ENCODE assay signal across 24 cellular contexts in the genomic region with DNA sequence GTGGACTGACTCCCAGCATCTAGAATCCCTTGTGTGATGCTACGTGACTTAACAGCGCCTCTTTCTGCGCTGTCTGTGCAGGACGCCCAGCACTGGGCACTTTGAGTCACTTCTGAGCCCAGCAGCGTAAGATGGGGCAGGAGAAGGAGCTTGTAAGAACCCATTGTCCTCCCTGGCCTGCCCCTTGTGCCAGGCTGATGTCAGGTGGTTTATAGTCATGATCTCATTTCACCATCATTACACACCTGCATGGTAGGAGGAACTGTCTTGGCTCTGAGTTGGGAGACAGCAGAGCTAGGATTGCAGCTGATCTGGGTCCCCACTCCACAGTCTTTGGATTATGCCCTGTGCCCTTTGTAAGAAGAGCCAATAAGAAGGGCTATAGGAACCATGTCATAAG. TPM values are rescaled to one million over a fixed set of nuclear protein-coding genes. Genes with fewer than 3 reads are reported as not detected.
DNase-seq lines count a peak whose midpoint lies in the region; ATAC-seq and TF ChIP-seq lines count a peak whose summit lies in the region.
"Had no signal": no experiment of that assay in that cellular context is flagged by ENCODE, and none has a peak within 500 bp of the region (broad histone marks: within the 10 kb centered on the region; RNA-seq: fewer than 3 reads in every experiment).

No MANE protein-coding gene starts in this region.

- intact Hi-C loops in Panc1 (cut with micrococcal nuclease; ENCODE audit: unreplicated experiment): no loop called here

- CTCF ChIA-PET in Panc1 (lab: Charles Lee): interaction anchor here (0.6 kb wide), 1 partner anchor 131 kb away, joined by 3 read pairs; no protein-coding TSS in a partner anchor

- H3K4me1 Mint-ChIP-seq in glutamatergic neuron (ENCODE audit: low read depth, unreplicated experiment) (peaks cover 32% of the 10 kb centered on the region), GM23338 (peaks cover 29% of the 10 kb centered on the region)

- no peak for TF ChIP-seq CTCF in Panc1 (IDR thresholded peaks at IDR 0.05)
- TF ChIP-seq CTCF in glutamatergic neuron (IDR thresholded peaks at IDR 0.05; ENCODE audit: partially characterized antibody, unreplicated experiment): no peak
- TF ChIP-seq CTCF in GM23338 (conservative IDR thresholded peaks at IDR 0.05; ENCODE audit: low read depth in 2 of 2): no peak

- no peaks in the 10 kb centered on the region for H3K36me3 Mint-ChIP-seq in glutamatergic neuron (ENCODE audit: unreplicated experiment)
- H3K36me3 Mint-ChIP-seq in GM23338 (ENCODE audit: low read depth): peaks cover 12% of the 10 kb centered on the region; the same call in 2 of the 3 replicates

- ATAC-seq in Panc1 (0 out of 2 replicates have a peak, but pooled peaks have one; percentile 21), GM21786 (IDR thresholded peaks at IDR 0.05; ENCODE audit: unreplicated experiment) (no peak), GM23338 (no peak)
- ATAC-seq: naive thymus-derived CD4-positive, alpha-beta T cell; sciatic nerve; T-helper 17 cell had no signal

- no peak overlapping the region for H3K4me3 Mint-ChIP-seq in glutamatergic neuron (ENCODE audit: unreplicated experiment)
- H3K4me3 Mint-ChIP-seq in GM23338: no peak overlapping the region
- H3K4me3 Mint-ChIP-seq: naive thymus-derived CD4-positive, alpha-beta T cell; T-helper 17 cell had no signal

- peaks cover 5% of the 10 kb centered on the region for H3K9me3 Mint-ChIP-seq in glutamatergic neuron (ENCODE audit: unreplicated experiment)
- no peaks in the 10 kb centered on the region; the same call in 2 of the 3 replicates for H3K9me3 Mint-ChIP-seq in GM23338
- H3K9me3 Mint-ChIP-seq: naive thymus-derived CD4-positive, alpha-beta T cell had no signal

- H3K9me3 ChIP-seq in BLaER1 treated with 17β-estradiol and CSF1 and Interleukin-3, amounts not matched to agents 10 nM and 100 nM (replicated peaks in 1 of 11): no peaks in the 10 kb centered on the region
- H3K9me3 ChIP-seq in Panc1 (ENCODE audit: control insufficient read depth, insufficient read depth, low read depth, low read length) (no peaks in the 10 kb centered on the region), skeletal muscle tissue (ENCODE audit: control insufficient read depth in 3 of 3, low read length in 3 of 3) (no peaks in the 10 kb centered on the region)
- H3K9me3 ChIP-seq: Peyer's patch, SJSA1, tibial nerve had no signal

- H3K27me3 Mint-ChIP-seq in glutamatergic neuron (ENCODE audit: unreplicated experiment) (peaks cover 5% of the 10 kb centered on the region), GM23338 (ENCODE audit: insufficient read depth, low read depth, poor library complexity) (peaks cover 8% of the 10 kb centered on the region)
- H3K27me3 Mint-ChIP-seq: naive thymus-derived CD4-positive, alpha-beta T cell; T-helper 17 cell had no signal

- H3K79me2 ChIP-seq in GM23338 (replicated peaks; ENCODE audit: insufficient read depth): peaks cover 96% of the 10 kb centered on the region

- peak overlapping the region; percentile 77 to 100 (median 93) for H3K4me2 ChIP-seq in BLaER1 treated with 17β-estradiol and CSF1 and Interleukin-3, amounts not matched to agents 10 nM and 100 nM
- H3K4me2 ChIP-seq in GM23338: no peak overlapping the region

- H3K27me3 ChIP-seq in BLaER1 treated with 17β-estradiol and CSF1 and Interleukin-3, amounts not matched to agents 10 nM and 100 nM: no peaks in the 10 kb centered on the region
- no peaks in the 10 kb centered on the region for H3K27me3 ChIP-seq in Panc1 (ENCODE audit: control insufficient read depth, insufficient read depth, low read length)
- H3K27me3 ChIP-seq in skeletal muscle tissue (ENCODE audit: control insufficient read depth in 3 of 3, insufficient read depth in 3 of 3, low read length in 3 of 3): no peaks in the 10 kb centered on the region
- H3K27me3 ChIP-seq in GM23338 (ENCODE audit: insufficient read depth): no peaks in the 10 kb centered on the region
- H3K27me3 ChIP-seq: Peyer's patch, SJSA1, tibial nerve had no signal

- H2AFZ ChIP-seq in GM23338: no peak overlapping the region
- H2AFZ ChIP-seq: parathyroid adenoma had no signal

- H3K9me2 ChIP-seq in GM23338 (ENCODE audit: insufficient read depth): no peaks in the 10 kb centered on the region

- H3F3A ChIP-seq in GM23338 (replicated peaks; ENCODE audit: low read depth): no peaks in the 10 kb centered on the region

- peak overlapping the region in 8 of 11 experiments; percentile 30 to 87 (median 78); a peak in 15 of 22 replicates for H3K27ac ChIP-seq in BLaER1 treated with 17β-estradiol and CSF1 and Interleukin-3, amounts not matched to agents 10 nM and 100 nM
- H3K27ac ChIP-seq in Panc1 (ENCODE audit: low read length) (peak overlapping the region; percentile 66), skeletal muscle tissue (ENCODE audit: low read depth, low read length) (peak overlapping the region; percentile 20), GM23338 (ENCODE audit: low read depth) (no peak overlapping the region), substantia nigra (ENCODE audit: low read depth, low read length, poor library complexity, severe bottlenecking) (no peak overlapping the region)
- H3K27ac ChIP-seq: parathyroid adenoma, SJSA1, tibial nerve had no signal

- H3K9ac ChIP-seq in BLaER1 treated with 17β-estradiol and CSF1 and Interleukin-3, amounts not matched to agents 10 nM and 100 nM: peak overlapping the region in 4 of 11 experiments; percentile 19 to 79 (median 57); a peak in 4 of 22 replicates
- H3K9ac ChIP-seq in skeletal muscle tissue (ENCODE audit: low read depth in 1 of 3, low read length in 3 of 3): no peak overlapping the region
- H3K9ac ChIP-seq: parathyroid adenoma had no signal

- H3K36me3 ChIP-seq in BLaER1 treated with 17β-estradiol and CSF1 and Interleukin-3, amounts not matched to agents 10 nM and 100 nM: peaks cover 0 to 51% (median 6%) of the 10 kb centered on the region in 11 experiments; a peak in 7 of 22 replicates
- H3K36me3 ChIP-seq in Panc1 (ENCODE audit: control insufficient read depth, insufficient read depth, low read length): peaks cover 5% of the 10 kb centered on the region
- peaks cover 0 to 5% (median 0%) of the 10 kb centered on the region in 3 donors for H3K36me3 ChIP-seq in skeletal muscle tissue (ENCODE audit: control insufficient read depth in 3 of 3, insufficient read depth in 3 of 3, low read length in 3 of 3)
- H3K36me3 ChIP-seq in GM23338 (ENCODE audit: insufficient read depth): no peaks in the 10 kb centered on the region

- no peak overlapping the region for H3K4me3 ChIP-seq in BLaER1 treated with 17β-estradiol and CSF1 and Interleukin-3, amounts not matched to agents 10 nM and 100 nM
- H3K4me3 ChIP-seq in Panc1 (ENCODE audit: low read depth in 2 of 2, low read length in 2 of 2): no peak overlapping the region
- H3K4me3 ChIP-seq in skeletal muscle tissue (ENCODE audit: low read length in 3 of 3): no peak overlapping the region
- no peak overlapping the region for H3K4me3 ChIP-seq in GM23338
- H3K4me3 ChIP-seq: lung, Peyer's patch, SJSA1, tibial nerve had no signal

- H3K4me1 ChIP-seq in BLaER1 treated with 17β-estradiol and CSF1 and Interleukin-3, amounts not matched to agents 10 nM and 100 nM: peaks cover 81 to 99% (median 99%) of the 10 kb centered on the region in 10 experiments
- H3K4me1 ChIP-seq in Panc1 (ENCODE audit: control insufficient read depth, insufficient read depth, low read length): peaks cover 53% of the 10 kb centered on the region
- peaks cover 24 to 49% (median 48%) of the 10 kb centered on the region in 3 donors for H3K4me1 ChIP-seq in skeletal muscle tissue (ENCODE audit: control insufficient read depth in 3 of 3, insufficient read depth in 3 of 3, low read length in 3 of 3)
- H3K4me1 ChIP-seq in GM23338 (ENCODE audit: insufficient read depth): peaks cover 14% of the 10 kb centered on the region; the same call in 1 of the 2 replicates

- POLR2A ChIA-PET in Panc1 (lab: Charles Lee): interaction anchor here (0.5 to 0.6 kb wide), 3 partner anchors 79 to 907 kb away, joined by 3 to 5 read pairs (median 3); no protein-coding TSS in a partner anchor

- DNase-seq in Panc1 (ENCODE audit: low read depth, low spot score): no peak
- DNase-seq in glutamatergic neuron: no peak
- DNase-seq in KBM-7: no peak
- DNase-seq in GM23338 (ENCODE audit: low spot score): no peak
- no peak for DNase-seq in substantia nigra (lab: John Stamatoyannopoulos, UW)
- DNase-seq: activated CD4-positive, alpha-beta T cell treated with anti-CD3 and anti-CD28 coated beads, Interleukin-2, amount 50 U/mL, for 48 hours; activated naive CD4-positive, alpha-beta T cell; anterior cingulate cortex; cerebellar nuclear complex; DMS79; effector memory CD4-positive, alpha-beta T cell; naive thymus-derived CD4-positive, alpha-beta T cell; NCI-H1694 treated with DMSO at 0.1 percent for 48 hours; NCI-H446; T-helper 17 cell had no signal

- BruUV-seq in Panc1 (replicated peaks; lab: Mats Ljungman, UMichigan): no TSS peak

- peaks cover 0 to 23% (median 0%) of the 10 kb centered on the region in 11 experiments; a peak in 10 of 22 replicates for H4K20me1 ChIP-seq in BLaER1 treated with 17β-estradiol and CSF1 and Interleukin-3, amounts not matched to agents 10 nM and 100 nM
- peaks cover 63% of the 10 kb centered on the region for H4K20me1 ChIP-seq in GM23338 (replicated peaks; ENCODE audit: insufficient read depth)

- peak overlapping the region; percentile 12 for H3K27ac Mint-ChIP-seq in glutamatergic neuron (ENCODE audit: unreplicated experiment)
- no peak overlapping the region for H3K27ac Mint-ChIP-seq in GM23338

- in situ Hi-C loops in Panc1 (cut with HindIII; ENCODE audit: low pct_unique_long_range_greater_than_20kb, low sequenced_read_pairs): no loop called here
- in situ Hi-C loops in KBM-7 (cut with MboI; ENCODE audit: low pct_unique_long_range_greater_than_20kb, low sequenced_read_pairs): no loop called here

TF ChIP-seq in GM23338, 12 proteins besides CTCF, POLR2A, EP300 and RAD21 (continues in another document):
- no peak for TF ChIP-seq NANOG (IDR thresholded peaks at IDR 0.05; ENCODE audit: borderline replicate concordance)
- TF ChIP-seq EZH2phosphoT487 (IDR thresholded peaks at IDR 0.05; ENCODE audit: unreplicated experiment): no peak
- TF ChIP-seq EZH2 (IDR thresholded peaks at IDR 0.05; ENCODE audit: low read depth, unreplicated experiment): no peak
- TF ChIP-seq JUNB (IDR thresholded peaks at IDR 0.05; ENCODE audit: unreplicated experiment): no peak
- TF ChIP-seq POLR2AphosphoS5 (IDR thresholded peaks at IDR 0.05; ENCODE audit: low read depth): no peak

RNA-seq across cellular contexts. Expression of gene ERGIC1, which starts 12.2 kb away (rescaled TPM):
- total RNA-seq in Panc1 (2021; ENCODE audit: unreplicated experiment) (206 TPM), glutamatergic neuron (ENCODE audit: unreplicated experiment) (76.2 TPM), skeletal muscle tissue (46.4 TPM)
- polyA plus RNA-seq in Panc1 (2012; ENCODE audit: insufficient read length): 419 TPM
- 92.2 and 99.9 TPM in 2 replicates for total RNA-seq in GM23338 (2014; rRNA removed; shearing (Covaris generic))
- polyA plus RNA-seq in GM23338 (2016; fragmentation: Nextera tagmentation; extraction: Ambion mirVana): 21.2 and 25.2 TPM in 2 replicates

Comparison
In these comparisons a context has a peak if more than half of its experiments do, and no peak if none do; other contexts are left out.
1. H3K27ac ChIP-seq: peak in BLaER1 treated with 17β-estradiol and CSF1 and Interleukin-3, amounts not matched to agents 10 nM and 100 nM (8 of 11), Panc1 (single experiment) and skeletal muscle tissue (single experiment); none in GM23338 (single experiment) and substantia nigra (single experiment).